ENCODE assay signal across 8 cellular contexts in genomic region chr11:795638-796564, GRCh38. TPM values are rescaled to one million over a fixed set of nuclear protein-coding genes. Genes with fewer than 3 reads are reported as not detected.
DNase-seq lines count a peak whose midpoint lies in the region; ATAC-seq and TF ChIP-seq lines count a peak whose summit lies in the region.

No MANE protein-coding gene starts in this region.

- H3K27ac ChIP-seq in Peyer's patch: peak overlapping the region; percentile 87 to 98 (median 92)
- H3K27ac ChIP-seq in neutrophil: peak overlapping the region; percentile 82
- H3K27ac ChIP-seq in temporal lobe (ENCODE audit: low read depth, low read length): peak overlapping the region; percentile 81

- intact Hi-C loops in activated T-helper 1 cell treated with anti-CD3 and anti-CD28 coated beads, Interleukin-12 subunit alpha, Interleukin-12 subunit beta, Interleukin-2, Interleukin-4 antibody, amounts not matched to agents 30 ng/mL and 10 ng/mL and 1 ng/mL, durations not matched to agents 14 hours and 24 hours and 36 hours (cut with micrococcal nuclease): loop anchor here (1.0 to 5.0 kb wide), 11 partner anchors 9 to 529 kb away; partner anchors contain the start of genes CHID1, DEAF1, GATD1 and IRF7

- H3K36me3 Mint-ChIP-seq in activated T-helper 1 cell treated with anti-CD3 and anti-CD28 coated beads, Interleukin-12 subunit alpha, Interleukin-12 subunit beta, Interleukin-2, Interleukin-4 antibody, amounts not matched to agents 30 ng/mL and 10 ng/mL and 1 ng/mL, durations not matched to agents 14 hours and 24 hours and 36 hours (ENCODE audit: low read depth): peaks cover 6% of the 10 kb centered on the region

- H3K27me3 Mint-ChIP-seq in activated T-helper 1 cell treated with anti-CD3 and anti-CD28 coated beads, Interleukin-12 subunit alpha, Interleukin-12 subunit beta, Interleukin-2, Interleukin-4 antibody, amounts not matched to agents 30 ng/mL and 10 ng/mL and 1 ng/mL, durations not matched to agents 14 hours and 24 hours and 36 hours (ENCODE audit: insufficient read depth): no peaks in the 10 kb centered on the region

- peak overlapping the region; percentile 71 to 88 (median 78) for H3K4me3 ChIP-seq in Peyer's patch
- peak overlapping the region; percentile 76 for H3K4me3 ChIP-seq in fibroblast of pulmonary artery (replicated peaks; ENCODE audit: low read depth, low read length)
- H3K4me3 ChIP-seq in neutrophil (ENCODE audit: low read depth in 1 of 2, low read length in 1 of 2): peak overlapping the region; percentile 58 to 90

- H3K4me1 Mint-ChIP-seq in activated T-helper 1 cell treated with anti-CD3 and anti-CD28 coated beads, Interleukin-12 subunit alpha, Interleukin-12 subunit beta, Interleukin-2, Interleukin-4 antibody, amounts not matched to agents 30 ng/mL and 10 ng/mL and 1 ng/mL, durations not matched to agents 14 hours and 24 hours and 36 hours (ENCODE audit: low read depth): peaks cover 4% of the 10 kb centered on the region

- no peak for TF ChIP-seq POLR2A in Peyer's patch (IDR thresholded peaks at IDR 0.05)

- H3K36me3 ChIP-seq in Peyer's patch (peaks cover 0 to 42% (median 0%) of the 10 kb centered on the region in 3 donors), neutrophil (peaks cover 7% of the 10 kb centered on the region)

- DNase-seq in DMS53 treated with DMSO at 0.1 percent for 48 hours (lab: John Stamatoyannopoulos, UW; ENCODE audit: unreplicated experiment): peak; percentile 44
- peak; percentile 79 to 88 (median 85) for DNase-seq in Peyer's patch
- peak; percentile 74 for DNase-seq in activated T-helper 1 cell treated with anti-CD3 and anti-CD28 coated beads, Interleukin-12 subunit alpha, Interleukin-12 subunit beta, Interleukin-2, Interleukin-4 antibody, amounts not matched to agents 30 ng/mL and 10 ng/mL and 1 ng/mL, durations not matched to agents 14 hours and 24 hours and 36 hours (ENCODE audit: low spot score)
- peak; percentile 73 for DNase-seq in fibroblast of pulmonary artery (ENCODE audit: low read depth)

- H3K27me3 ChIP-seq in Peyer's patch: no peaks in the 10 kb centered on the region
- H3K27me3 ChIP-seq in neutrophil: peaks cover 4% of the 10 kb centered on the region

- no peak for TF ChIP-seq CTCF in Peyer's patch (IDR thresholded peaks at IDR 0.05)
- TF ChIP-seq CTCF in fibroblast of pulmonary artery (IDR thresholded peaks at IDR 0.05; ENCODE audit: low read length, missing control alignments): no peak
- TF ChIP-seq CTCF in neutrophil (IDR thresholded peaks at IDR 0.05): peak; percentile 34

- no peaks in the 10 kb centered on the region for H3K9me3 Mint-ChIP-seq in activated T-helper 1 cell treated with anti-CD3 and anti-CD28 coated beads, Interleukin-12 subunit alpha, Interleukin-12 subunit beta, Interleukin-2, Interleukin-4 antibody, amounts not matched to agents 30 ng/mL and 10 ng/mL and 1 ng/mL, durations not matched to agents 14 hours and 24 hours and 36 hours

- ATAC-seq in HG03196 (IDR thresholded peaks at IDR 0.05; ENCODE audit: unreplicated experiment) (peak; percentile 23), GM21360 (IDR thresholded peaks at IDR 0.05; ENCODE audit: unreplicated experiment) (no peak)

- H3K4me3 Mint-ChIP-seq in activated T-helper 1 cell treated with anti-CD3 and anti-CD28 coated beads, Interleukin-12 subunit alpha, Interleukin-12 subunit beta, Interleukin-2, Interleukin-4 antibody, amounts not matched to agents 30 ng/mL and 10 ng/mL and 1 ng/mL, durations not matched to agents 14 hours and 24 hours and 36 hours: peak overlapping the region; percentile 93

- peak overlapping the region; percentile 83 for H3K27ac Mint-ChIP-seq in activated T-helper 1 cell treated with anti-CD3 and anti-CD28 coated beads, Interleukin-12 subunit alpha, Interleukin-12 subunit beta, Interleukin-2, Interleukin-4 antibody, amounts not matched to agents 30 ng/mL and 10 ng/mL and 1 ng/mL, durations not matched to agents 14 hours and 24 hours and 36 hours

- H3K9me3 ChIP-seq in Peyer's patch (no peaks in the 10 kb centered on the region), neutrophil (no peaks in the 10 kb centered on the region)

- peaks cover 5 to 33% (median 27%) of the 10 kb centered on the region in 4 donors for H3K4me1 ChIP-seq in Peyer's patch
- H3K4me1 ChIP-seq in neutrophil (ENCODE audit: control insufficient read depth in 1 of 2, insufficient read depth in 1 of 2, low read depth in 1 of 2, low read length in 1 of 2): peaks cover 26 to 35% of the 10 kb centered on the region in 2 experiments

RNA-seq across cellular contexts. Expression of gene SLC25A22, which starts 2.2 kb away (rescaled TPM):
- total RNA-seq in Peyer's patch (10 to 100 TPM; 14.2 to 22.0 (median 16.6) TPM), temporal lobe (19.7 TPM)
- total RNA-seq in activated T-helper 1 cell treated with anti-CD3 and anti-CD28 coated beads, Interleukin-12 subunit alpha, Interleukin-12 subunit beta, Interleukin-2, Interleukin-4 antibody, amounts not matched to agents 30 ng/mL and 10 ng/mL and 1 ng/mL, durations not matched to agents 14 hours and 24 hours and 36 hours: 87.6 and 92.0 TPM in 2 replicates

RNA-seq across cellular contexts. Expression of gene CEND1, which starts 6.0 kb away (rescaled TPM):
- total RNA-seq in Peyer's patch (not detected), temporal lobe (8.6 TPM)
- total RNA-seq in activated T-helper 1 cell treated with anti-CD3 and anti-CD28 coated beads, Interleukin-12 subunit alpha, Interleukin-12 subunit beta, Interleukin-2, Interleukin-4 antibody, amounts not matched to agents 30 ng/mL and 10 ng/mL and 1 ng/mL, durations not matched to agents 14 hours and 24 hours and 36 hours: 7.1 and 7.2 TPM in 2 replicates

RNA-seq across cellular contexts. Expression of gene PIDD1, which starts 9.1 kb away (rescaled TPM):
- total RNA-seq in Peyer's patch (10 to 100 TPM; 29.1 to 83.3 (median 70.2) TPM), temporal lobe (4.9 TPM)
- total RNA-seq in activated T-helper 1 cell treated with anti-CD3 and anti-CD28 coated beads, Interleukin-12 subunit alpha, Interleukin-12 subunit beta, Interleukin-2, Interleukin-4 antibody, amounts not matched to agents 30 ng/mL and 10 ng/mL and 1 ng/mL, durations not matched to agents 14 hours and 24 hours and 36 hours: 25.2 and 27.9 TPM in 2 replicates

RNA-seq across cellular contexts. Expression of gene RPLP2, which starts 13.9 kb away (rescaled TPM):
- total RNA-seq in Peyer's patch: 1,000 to 10,000 TPM in 1 of 4 donors, 100 to 1,000 TPM in 3; 261 to 1,717 (median 510) TPM
- 2,072 and 2,148 TPM in 2 replicates for total RNA-seq in activated T-helper 1 cell treated with anti-CD3 and anti-CD28 coated beads, Interleukin-12 subunit alpha, Interleukin-12 subunit beta, Interleukin-2, Interleukin-4 antibody, amounts not matched to agents 30 ng/mL and 10 ng/mL and 1 ng/mL, durations not matched to agents 14 hours and 24 hours and 36 hours
- total RNA-seq in temporal lobe: 250 TPM

RNA-seq across cellular contexts. Expression of gene GATD1, which starts 18.6 kb away (rescaled TPM):
- total RNA-seq in Peyer's patch (10 to 100 TPM; 47.6 to 81.7 (median 52.9) TPM), temporal lobe (24.8 TPM)
- 70.4 and 81.7 TPM in 2 replicates for total RNA-seq in activated T-helper 1 cell treated with anti-CD3 and anti-CD28 coated beads, Interleukin-12 subunit alpha, Interleukin-12 subunit beta, Interleukin-2, Interleukin-4 antibody, amounts not matched to agents 30 ng/mL and 10 ng/mL and 1 ng/mL, durations not matched to agents 14 hours and 24 hours and 36 hours
